ENCODE assay signal across 8 cellular contexts in the genomic region with DNA sequence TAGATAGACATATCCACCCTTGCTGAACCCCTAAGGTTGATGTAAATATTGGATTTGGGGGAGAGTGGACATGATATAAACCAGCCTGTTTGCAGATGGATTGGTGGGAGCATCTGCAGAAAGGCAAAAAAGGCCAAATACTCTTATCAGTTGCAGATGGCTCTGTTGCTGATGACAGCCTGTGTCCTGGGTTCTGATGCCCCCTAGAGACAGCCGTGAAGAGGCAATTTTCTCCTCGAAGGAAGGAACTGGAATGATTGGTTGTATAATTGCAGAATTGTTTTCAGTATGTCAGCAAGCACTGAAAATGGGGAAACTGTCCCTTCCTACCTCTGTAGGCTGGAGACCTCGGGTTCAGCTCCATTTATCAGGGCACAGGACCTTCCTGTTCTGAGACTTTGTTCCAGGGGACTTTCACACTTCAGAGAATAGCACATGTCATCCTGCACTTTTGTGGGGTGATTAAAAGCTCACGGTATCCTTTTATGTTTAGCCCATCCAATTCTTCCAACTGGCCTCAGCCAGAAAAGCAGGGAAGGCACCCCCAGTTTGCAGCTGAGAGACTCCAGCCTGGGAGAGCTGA.
DNase-seq lines count a peak whose midpoint lies in the region; ATAC-seq and TF ChIP-seq lines count a peak whose summit lies in the region.

No MANE protein-coding gene starts in this region.

- no peak overlapping the region for H3K4me3 Mint-ChIP-seq in neural crest cell

- no peaks in the 10 kb centered on the region for H3K27me3 Mint-ChIP-seq in neural crest cell (ENCODE audit: low read depth)

- TF ChIP-seq EP300 in esophagus muscularis mucosa (IDR thresholded peaks at IDR 0.05): no peak

- peak; percentile 81 for DNase-seq in D341Med (ENCODE audit: low spot score)
- peak; percentile 64 for DNase-seq in HPDE6-E6E7 (ENCODE audit: extremely low spot score)
- DNase-seq in SJCRH30: peak; percentile 35 to 66
- no peak for DNase-seq in esophagus muscularis mucosa (ENCODE audit: extremely low spot score)
- peak; percentile 12 for DNase-seq in neural crest cell (ENCODE audit: low read depth, low spot score)
- DNase-seq in ureter (ENCODE audit: low spot score): no peak

- no peaks in the 10 kb centered on the region for H3K4me1 ChIP-seq in SJCRH30
- peaks cover 30 to 51% (median 47%) of the 10 kb centered on the region in 4 donors for H3K4me1 ChIP-seq in esophagus muscularis mucosa

- H3K36me3 ChIP-seq in SJCRH30 (0 out of 2 replicates have a peak, but pooled peaks cover 3% of the 10 kb centered on the region), esophagus muscularis mucosa (peaks cover 0 to 29% (median 9%) of the 10 kb centered on the region in 4 donors)

- H3K9me3 Mint-ChIP-seq in neural crest cell: no peaks in the 10 kb centered on the region

- no peak for TF ChIP-seq POLR2A in esophagus muscularis mucosa (IDR thresholded peaks at IDR 0.05; ENCODE audit: low read depth)

- H3K27me3 ChIP-seq in SJCRH30 (no peaks in the 10 kb centered on the region), esophagus muscularis mucosa (no peaks in the 10 kb centered on the region)

- no peak overlapping the region for H3K4me3 ChIP-seq in SJCRH30
- H3K4me3 ChIP-seq in esophagus muscularis mucosa: no peak overlapping the region

- no peak overlapping the region for H3K27ac Mint-ChIP-seq in neural crest cell (ENCODE audit: unreplicated experiment)

- no peaks in the 10 kb centered on the region for H3K9me3 ChIP-seq in SJCRH30 (replicated peaks)
- no peaks in the 10 kb centered on the region for H3K9me3 ChIP-seq in esophagus muscularis mucosa

- 22% methylated on average over 4 of the region's 4 CpGs for whole genome bisulfite sequencing in esophagus muscularis mucosa

- H3K4me1 Mint-ChIP-seq in neural crest cell: peaks cover 34% of the 10 kb centered on the region

- ATAC-seq in GM21423 (IDR thresholded peaks at IDR 0.05; ENCODE audit: unreplicated experiment) (no peak), GM18519 (IDR thresholded peaks at IDR 0.05; ENCODE audit: low FRiP score, unreplicated experiment) (no peak)

- intact Hi-C loops in esophagus muscularis mucosa (cut with DNase I): no loop called here

- H3K36me3 Mint-ChIP-seq in neural crest cell (ENCODE audit: low read depth): peaks cover 8% of the 10 kb centered on the region

- peak; percentile 40 to 53 (median 51) for TF ChIP-seq CTCF in esophagus muscularis mucosa (IDR thresholded peaks at IDR 0.05)
- peak; percentile 62 for TF ChIP-seq CTCF in neural crest cell (conservative IDR thresholded peaks at IDR 0.05)

- H3K27ac ChIP-seq in SJCRH30: no peak overlapping the region
- peak overlapping the region in 2 of 4 donors; percentile 19 to 26 for H3K27ac ChIP-seq in esophagus muscularis mucosa (replicated peaks in 1 of 4)

Comparison
In these comparisons a context has a peak if more than half of its experiments do, and no peak if none do; other contexts are left out.
1. DNase-seq: peak in D341Med (single experiment), HPDE6-E6E7 (single experiment), SJCRH30 (2 of 2) and neural crest cell (single experiment); none in esophagus muscularis mucosa (single experiment) and ureter (single experiment).